In genomic region chr22:36279219-36279666, GRCh38 we compare ENCODE assay signal across 1 cellular context.
TF ChIP-seq lines count a peak whose summit lies in the region.

No MANE protein-coding gene starts in this region.

TF ChIP-seq in HepG2, 621 proteins besides CTCF, POLR2A, EP300 and RAD21 (continued from another document):
- TF ChIP-seq ZNF407 (CRISPR knock-in tag; IDR thresholded peaks at IDR 0.05; ENCODE audit: not compliant biosample characterization) (no peak), ESRRA (CRISPR knock-in tag; IDR thresholded peaks at IDR 0.05; ENCODE audit: low read depth) (no peak), RARG (CRISPR knock-in tag; IDR thresholded peaks at IDR 0.05; ENCODE audit: low read depth) (no peak), SIN3A (IDR thresholded peaks at IDR 0.05; ENCODE audit: borderline replicate concordance, low read depth, low read length) (no peak), ATM (IDR thresholded peaks at IDR 0.05; ENCODE audit: borderline replicate concordance) (no peak), ZNF512 (CRISPR knock-in tag; IDR thresholded peaks at IDR 0.05) (no peak), BRD4 (CRISPR knock-in tag; IDR thresholded peaks at IDR 0.05) (no peak), ARNTL (CRISPR knock-in tag; IDR thresholded peaks at IDR 0.05) (peak; percentile 23; the same call in 1 of the 2 replicates), ZNF230 (CRISPR knock-in tag; IDR thresholded peaks at IDR 0.05) (peak; percentile 61; the same call in 1 of the 2 replicates), MAX (IDR thresholded peaks at IDR 0.05) (peak; percentile 15; the same call in 1 of the 2 replicates), HNRNPLL (IDR thresholded peaks at IDR 0.05; ENCODE audit: low read depth, low read length, poor library complexity, severe bottlenecking) (no peak), SMAD9 (CRISPR knock-in tag; IDR thresholded peaks at IDR 0.05) (no peak), ZNF605 (CRISPR knock-in tag; IDR thresholded peaks at IDR 0.05) (no peak), HMGA1 (CRISPR knock-in tag; conservative IDR thresholded peaks at IDR 0.05) (no peak), HDAC1 (CRISPR knock-in tag; IDR thresholded peaks at IDR 0.05) (peak; percentile 71), FOXK1 (CRISPR knock-in tag; IDR thresholded peaks at IDR 0.05; ENCODE audit: borderline replicate concordance, low read depth) (peak; percentile 87; the same call in 1 of the 2 replicates), ZNF512B (CRISPR knock-in tag; IDR thresholded peaks at IDR 0.05; ENCODE audit: borderline replicate concordance) (no peak; the same call in 1 of the 2 replicates), NFE2L1 (CRISPR knock-in tag; IDR thresholded peaks at IDR 0.05; ENCODE audit: borderline replicate concordance) (no peak), ZBTB4 (CRISPR knock-in tag; IDR thresholded peaks at IDR 0.05; ENCODE audit: borderline replicate concordance) (no peak), NFIC (IDR thresholded peaks at IDR 0.05; ENCODE audit: low read length) (peak; percentile 36; the same call in 1 of the 2 replicates)
